11 cellular contexts compared by ENCODE assay signal in the genomic region with DNA sequence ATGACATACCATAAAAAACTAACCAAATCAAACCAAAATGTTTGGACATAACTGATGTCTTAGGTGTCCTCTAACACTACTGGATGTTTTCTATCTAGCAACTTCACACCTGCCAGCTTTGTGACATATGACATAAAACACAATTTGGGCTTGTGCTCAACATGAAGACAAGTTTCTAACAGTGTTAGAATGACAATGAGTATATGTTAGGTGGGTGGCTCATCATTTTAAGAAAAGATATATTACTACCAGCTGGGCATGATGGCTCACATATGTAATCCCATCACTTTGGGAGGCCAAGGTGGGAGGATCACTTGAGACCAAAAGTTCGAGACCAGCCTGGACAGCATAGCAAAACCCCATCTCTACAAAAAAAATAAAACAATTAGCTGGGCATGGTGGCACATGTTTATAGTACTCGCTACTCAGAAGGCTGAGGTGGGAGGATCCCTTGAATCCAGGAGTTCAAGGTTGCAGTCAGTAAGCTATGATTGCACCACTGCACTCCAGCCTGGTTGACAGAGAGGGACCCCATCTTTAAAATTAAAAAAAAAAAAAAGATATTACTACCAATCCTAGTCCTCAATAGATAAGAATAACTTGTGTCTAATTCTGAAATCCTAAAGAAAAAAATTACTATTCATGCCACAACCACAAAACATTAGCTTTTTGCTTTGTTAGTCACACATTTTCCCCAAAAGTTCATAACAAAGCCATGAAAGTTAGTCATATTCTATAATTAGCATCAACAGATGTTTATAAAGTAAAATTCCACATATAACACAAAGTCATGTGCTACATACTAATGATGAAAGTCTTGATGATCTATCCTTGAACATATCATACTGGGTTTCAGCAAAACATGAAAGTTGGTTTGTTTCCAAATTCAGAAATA. TPM values are rescaled to one million over a fixed set of nuclear protein-coding genes. Genes with fewer than 3 reads are reported as not detected.
DNase-seq lines count a peak whose midpoint lies in the region; ATAC-seq and TF ChIP-seq lines count a peak whose summit lies in the region.
"Had no signal": no experiment of that assay in that cellular context is flagged by ENCODE, and none has a peak within 500 bp of the region (broad histone marks: within the 10 kb centered on the region; RNA-seq: fewer than 3 reads in every experiment).

No MANE protein-coding gene starts in this region.

- intact Hi-C loops in activated naive CD4-positive, alpha-beta T cell treated with anti-CD3 and anti-CD28 coated beads for 36 hours (cut with micrococcal nuclease) = loop anchor here (1.0 to 2.0 kb wide), 3 partner anchors 48 to 60 kb away; partner anchors contain the start of gene LRRFIP2
- intact Hi-C loops in adrenal gland (cut with DNase I) = no loop called here
- intact Hi-C loops in tibial artery (cut with DNase I; ENCODE audit: low total_unique reads) = no loop called here

- CTCF ChIA-PET in activated naive CD4-positive, alpha-beta T cell treated with anti-CD3 and anti-CD28 coated beads for 36 hours (lab: Charles Lee) = interaction anchor here (0.6 kb wide), 1 partner anchor 33 kb away, joined by 4 read pairs; no protein-coding TSS in a partner anchor

- H3K27me3 ChIP-seq in adrenal gland (no peaks in the 10 kb centered on the region), tibial artery (no peaks in the 10 kb centered on the region)

- peaks cover 21% of the 10 kb centered on the region for H3K4me1 Mint-ChIP-seq in activated naive CD4-positive, alpha-beta T cell treated with anti-CD3 and anti-CD28 coated beads for 36 hours (ENCODE audit: low read depth)

- H3K36me3 Mint-ChIP-seq in activated naive CD4-positive, alpha-beta T cell treated with anti-CD3 and anti-CD28 coated beads for 36 hours (ENCODE audit: low read depth) = no peaks in the 10 kb centered on the region

- no peaks in the 10 kb centered on the region for H3K9me3 Mint-ChIP-seq in activated naive CD4-positive, alpha-beta T cell treated with anti-CD3 and anti-CD28 coated beads for 36 hours
- H3K9me3 Mint-ChIP-seq: CD4-positive, CD25-positive, alpha-beta regulatory T cell had no signal

- H3K4me1 ChIP-seq in adrenal gland (replicated peaks in 1 of 2) (peaks cover 20 to 28% of the 10 kb centered on the region in 2 donors), tibial artery (peaks cover 0 to 63% (median 6%) of the 10 kb centered on the region in 4 donors)

- no peaks in the 10 kb centered on the region for H3K9me3 ChIP-seq in adrenal gland (replicated peaks in 1 of 3)
- no peaks in the 10 kb centered on the region for H3K9me3 ChIP-seq in tibial artery

- H3K36me3 ChIP-seq in adrenal gland (replicated peaks in 1 of 2) = no peaks in the 10 kb centered on the region
- no peaks in the 10 kb centered on the region for H3K36me3 ChIP-seq in tibial artery

- H3K4me3 ChIP-seq in adrenal gland (no peak overlapping the region), foreskin fibroblast (ENCODE audit: low read depth in 1 of 2, low read length in 2 of 2) (no peak overlapping the region), tibial artery (no peak overlapping the region)

- H3K4me3 Mint-ChIP-seq in activated naive CD4-positive, alpha-beta T cell treated with anti-CD3 and anti-CD28 coated beads for 36 hours = no peak overlapping the region
- H3K4me3 Mint-ChIP-seq: CD4-positive, CD25-positive, alpha-beta regulatory T cell had no signal

- TF ChIP-seq CTCF in adrenal gland (IDR thresholded peaks at IDR 0.05) (no peak), foreskin fibroblast (IDR thresholded peaks at IDR 0.05; ENCODE audit: low read depth, low read length) (no peak), tibial artery (IDR thresholded peaks at IDR 0.05) (no peak)

- ATAC-seq in GM21515 (IDR thresholded peaks at IDR 0.05; ENCODE audit: unreplicated experiment) = no peak
- no peak for ATAC-seq in GM18867 (IDR thresholded peaks at IDR 0.05; ENCODE audit: unreplicated experiment)

- peak; percentile 6 for DNase-seq in activated naive CD4-positive, alpha-beta T cell treated with anti-CD3 and anti-CD28 coated beads for 36 hours
- DNase-seq in activated naive CD4-positive, alpha-beta T cell (lab: John Stamatoyannopoulos, UW) = no peak
- DNase-seq in adrenal gland = peak in 1 of 7 donors; percentile 19
- DNase-seq in foreskin fibroblast = peak; percentile 67 to 82
- DNase-seq in tibial artery = no peak
- no peak for DNase-seq in T-helper 1 cell
- DNase-seq: activated CD4-positive, CD25-positive, alpha-beta regulatory T cell treated with anti-CD3 and anti-CD28 coated beads, Interleukin-2, amount 50 U/mL, for 72 hours; CD4-positive, CD25-positive, alpha-beta regulatory T cell; NCI-H1436 had no signal

- WGBS in adrenal gland, 4 donors = 62 to 85% (median 80%) methylated on average over 2 of the region's 2 CpGs

- H3K27me3 Mint-ChIP-seq in activated naive CD4-positive, alpha-beta T cell treated with anti-CD3 and anti-CD28 coated beads for 36 hours (ENCODE audit: low read depth) = no peaks in the 10 kb centered on the region
- H3K27me3 Mint-ChIP-seq: CD4-positive, CD25-positive, alpha-beta regulatory T cell had no signal

- TF ChIP-seq POLR2A in adrenal gland (IDR thresholded peaks at IDR 0.05) = no peak

- no peak overlapping the region for H3K27ac Mint-ChIP-seq in activated naive CD4-positive, alpha-beta T cell treated with anti-CD3 and anti-CD28 coated beads for 36 hours
- H3K27ac Mint-ChIP-seq: CD4-positive, CD25-positive, alpha-beta regulatory T cell had no signal

- H3K27ac ChIP-seq in adrenal gland (peak overlapping the region in 3 of 5 donors; percentile 53 to 70 (median 66)), tibial artery (peak overlapping the region; percentile 70 to 73)

RNA-seq across cellular contexts. Expression of gene LRRFIP2, which starts 59.9 kb away (rescaled TPM):
- 10 to 100 TPM; 13.3 to 15.3 TPM for total RNA-seq in activated naive CD4-positive, alpha-beta T cell treated with anti-CD3 and anti-CD28 coated beads for 36 hours
- total RNA-seq in adrenal gland = 100 to 1,000 TPM in 1 of 8 donors, 10 to 100 TPM in 7; 34.2 to 161 (median 50.2) TPM
- polyA plus RNA-seq in adrenal gland = 10 to 100 TPM; 34.9 to 76.8 (median 39.4) TPM

Comparison
In these comparisons a context has a peak if more than half of its experiments do, and no peak if none do; other contexts are left out.
1. DNase-seq: peak in activated naive CD4-positive, alpha-beta T cell treated with anti-CD3 and anti-CD28 coated beads for 36 hours (single experiment) and foreskin fibroblast (2 of 2); none in activated naive CD4-positive, alpha-beta T cell (0 of 4), tibial artery (0 of 2) and T-helper 1 cell (0 of 5).